1 cellular context compared by ENCODE assay signal in the genomic region with DNA sequence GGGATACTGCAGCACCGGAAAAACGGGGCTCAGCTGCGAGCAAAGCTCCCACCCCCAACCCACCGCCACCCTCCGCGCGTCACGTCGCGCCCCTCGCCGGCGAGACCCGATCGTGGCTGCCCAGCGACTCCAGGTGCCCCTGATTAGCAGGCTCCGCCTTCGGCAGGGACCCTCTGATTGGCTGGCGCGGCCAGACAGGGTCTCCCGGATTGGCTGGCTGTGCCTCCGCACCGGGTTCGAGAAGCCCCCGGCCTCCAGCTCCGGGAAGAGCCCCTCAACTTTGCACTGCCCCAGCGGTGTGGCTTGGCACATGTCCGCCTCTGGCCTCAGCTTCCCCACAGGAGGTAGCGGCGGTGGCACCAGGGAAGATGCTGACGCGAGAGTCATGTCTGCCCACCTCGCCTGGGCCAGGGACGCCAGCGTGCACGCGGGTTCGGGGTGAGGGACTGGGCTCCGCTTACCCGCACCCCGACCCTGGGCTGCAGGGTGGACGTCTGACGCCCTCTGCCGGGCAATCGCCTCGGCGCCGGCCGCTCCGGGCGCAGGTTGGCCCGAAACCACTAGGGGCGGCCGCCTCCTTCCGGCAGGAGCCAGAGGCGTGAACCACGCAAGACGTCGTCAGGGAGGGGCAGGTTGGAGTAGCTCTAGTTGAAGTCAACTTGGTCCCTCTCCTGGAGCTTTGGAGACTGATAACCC.
TF ChIP-seq lines count a peak whose summit lies in the region.

No MANE protein-coding gene starts in this region.

TF ChIP-seq in HepG2, 621 proteins besides CTCF, POLR2A, EP300 and RAD21 (continued from another document and continues in another):
- peak; percentile 67; the same call in 1 of the 2 replicates for TF ChIP-seq FOXK1 (CRISPR knock-in tag; IDR thresholded peaks at IDR 0.05; ENCODE audit: borderline replicate concordance, low read depth)
- peak; percentile 34; the same call in 1 of the 2 replicates for TF ChIP-seq MIXL1 (CRISPR knock-in tag; IDR thresholded peaks at IDR 0.05)
- TF ChIP-seq ZNF138 (CRISPR knock-in tag; IDR thresholded peaks at IDR 0.05; ENCODE audit: low read depth), result 0 out of 2 replicates have a peak, but pooled peaks have one; percentile 28
- peak; percentile 50 for TF ChIP-seq ZNF12 (CRISPR knock-in tag; IDR thresholded peaks at IDR 0.05)
- TF ChIP-seq ZNF235 (CRISPR knock-in tag; IDR thresholded peaks at IDR 0.05; ENCODE audit: borderline replicate concordance), result 0 out of 2 replicates have a peak, but pooled peaks have one; percentile 21
- TF ChIP-seq ZFP41 (CRISPR knock-in tag; IDR thresholded peaks at IDR 0.05; ENCODE audit: borderline replicate concordance), result no peak; the same call in 1 of the 2 replicates
- TF ChIP-seq ZNF780A (CRISPR knock-in tag; IDR thresholded peaks at IDR 0.05), result peak; percentile 85; the same call in 1 of the 2 replicates
- no peak for TF ChIP-seq FOSL1 (CRISPR knock-in tag; IDR thresholded peaks at IDR 0.05; ENCODE audit: borderline replicate concordance)
- TF ChIP-seq KAT8 (CRISPR knock-in tag; IDR thresholded peaks at IDR 0.05), result peak; percentile 70; the same call in 1 of the 2 replicates
- TF ChIP-seq ZBTB20 (CRISPR knock-in tag; IDR thresholded peaks at IDR 0.05; ENCODE audit: borderline replicate concordance, low read depth), result peak; percentile 78
- TF ChIP-seq NFYC (CRISPR knock-in tag; IDR thresholded peaks at IDR 0.05), result peak; percentile 76
- TF ChIP-seq ZNF546 (CRISPR knock-in tag; conservative IDR thresholded peaks at IDR 0.05), result no peak
- TF ChIP-seq AKAP8 (CRISPR knock-in tag; IDR thresholded peaks at IDR 0.05), result no peak; the same call in none of the 2 replicates
- TF ChIP-seq ZSCAN29 (CRISPR knock-in tag; conservative IDR thresholded peaks at IDR 0.05), result peak; percentile 67; the same call in 1 of the 2 replicates
- TF ChIP-seq, protein P1, sequence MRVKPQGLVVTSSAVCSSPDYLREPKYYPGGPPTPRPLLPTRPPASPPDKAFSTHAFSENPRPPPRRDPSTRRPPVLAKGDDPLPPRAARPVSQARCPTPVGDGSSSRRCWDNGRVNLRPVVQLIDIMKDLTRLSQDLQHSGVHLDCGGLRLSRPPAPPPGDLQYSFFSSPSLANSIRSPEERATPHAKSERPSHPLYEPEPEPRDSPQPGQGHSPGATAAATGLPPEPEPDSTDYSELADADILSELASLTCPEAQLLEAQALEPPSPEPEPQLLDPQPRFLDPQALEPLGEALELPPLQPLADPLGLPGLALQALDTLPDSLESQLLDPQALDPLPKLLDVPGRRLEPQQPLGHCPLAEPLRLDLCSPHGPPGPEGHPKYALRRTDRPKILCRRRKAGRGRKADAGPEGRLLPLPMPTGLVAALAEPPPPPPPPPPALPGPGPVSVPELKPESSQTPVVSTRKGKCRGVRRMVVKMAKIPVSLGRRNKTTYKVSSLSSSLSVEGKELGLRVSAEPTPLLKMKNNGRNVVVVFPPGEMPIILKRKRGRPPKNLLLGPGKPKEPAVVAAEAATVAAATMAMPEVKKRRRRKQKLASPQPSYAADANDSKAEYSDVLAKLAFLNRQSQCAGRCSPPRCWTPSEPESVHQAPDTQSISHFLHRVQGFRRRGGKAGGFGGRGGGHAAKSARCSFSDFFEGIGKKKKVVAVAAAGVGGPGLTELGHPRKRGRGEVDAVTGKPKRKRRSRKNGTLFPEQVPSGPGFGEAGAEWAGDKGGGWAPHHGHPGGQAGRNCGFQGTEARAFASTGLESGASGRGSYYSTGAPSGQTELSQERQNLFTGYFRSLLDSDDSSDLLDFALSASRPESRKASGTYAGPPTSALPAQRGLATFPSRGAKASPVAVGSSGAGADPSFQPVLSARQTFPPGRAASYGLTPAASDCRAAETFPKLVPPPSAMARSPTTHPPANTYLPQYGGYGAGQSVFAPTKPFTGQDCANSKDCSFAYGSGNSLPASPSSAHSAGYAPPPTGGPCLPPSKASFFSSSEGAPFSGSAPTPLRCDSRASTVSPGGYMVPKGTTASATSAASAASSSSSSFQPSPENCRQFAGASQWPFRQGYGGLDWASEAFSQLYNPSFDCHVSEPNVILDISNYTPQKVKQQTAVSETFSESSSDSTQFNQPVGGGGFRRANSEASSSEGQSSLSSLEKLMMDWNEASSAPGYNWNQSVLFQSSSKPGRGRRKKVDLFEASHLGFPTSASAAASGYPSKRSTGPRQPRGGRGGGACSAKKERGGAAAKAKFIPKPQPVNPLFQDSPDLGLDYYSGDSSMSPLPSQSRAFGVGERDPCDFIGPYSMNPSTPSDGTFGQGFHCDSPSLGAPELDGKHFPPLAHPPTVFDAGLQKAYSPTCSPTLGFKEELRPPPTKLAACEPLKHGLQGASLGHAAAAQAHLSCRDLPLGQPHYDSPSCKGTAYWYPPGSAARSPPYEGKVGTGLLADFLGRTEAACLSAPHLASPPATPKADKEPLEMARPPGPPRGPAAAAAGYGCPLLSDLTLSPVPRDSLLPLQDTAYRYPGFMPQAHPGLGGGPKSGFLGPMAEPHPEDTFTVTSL (CRISPR knock-in tag; IDR thresholded peaks at IDR 0.05; ENCODE audit: borderline replicate concordance), result no peak
- TF ChIP-seq TEF (CRISPR knock-in tag; IDR thresholded peaks at IDR 0.05), result peak; percentile 65; the same call in 1 of the 2 replicates
- peak; percentile 86; the same call in 1 of the 2 replicates for TF ChIP-seq NFATC3 (CRISPR knock-in tag; IDR thresholded peaks at IDR 0.05)
- peak; percentile 46; the same call in 1 of the 2 replicates for TF ChIP-seq GFI1 (CRISPR knock-in tag; IDR thresholded peaks at IDR 0.05; ENCODE audit: borderline replicate concordance)
- TF ChIP-seq, protein P2, sequence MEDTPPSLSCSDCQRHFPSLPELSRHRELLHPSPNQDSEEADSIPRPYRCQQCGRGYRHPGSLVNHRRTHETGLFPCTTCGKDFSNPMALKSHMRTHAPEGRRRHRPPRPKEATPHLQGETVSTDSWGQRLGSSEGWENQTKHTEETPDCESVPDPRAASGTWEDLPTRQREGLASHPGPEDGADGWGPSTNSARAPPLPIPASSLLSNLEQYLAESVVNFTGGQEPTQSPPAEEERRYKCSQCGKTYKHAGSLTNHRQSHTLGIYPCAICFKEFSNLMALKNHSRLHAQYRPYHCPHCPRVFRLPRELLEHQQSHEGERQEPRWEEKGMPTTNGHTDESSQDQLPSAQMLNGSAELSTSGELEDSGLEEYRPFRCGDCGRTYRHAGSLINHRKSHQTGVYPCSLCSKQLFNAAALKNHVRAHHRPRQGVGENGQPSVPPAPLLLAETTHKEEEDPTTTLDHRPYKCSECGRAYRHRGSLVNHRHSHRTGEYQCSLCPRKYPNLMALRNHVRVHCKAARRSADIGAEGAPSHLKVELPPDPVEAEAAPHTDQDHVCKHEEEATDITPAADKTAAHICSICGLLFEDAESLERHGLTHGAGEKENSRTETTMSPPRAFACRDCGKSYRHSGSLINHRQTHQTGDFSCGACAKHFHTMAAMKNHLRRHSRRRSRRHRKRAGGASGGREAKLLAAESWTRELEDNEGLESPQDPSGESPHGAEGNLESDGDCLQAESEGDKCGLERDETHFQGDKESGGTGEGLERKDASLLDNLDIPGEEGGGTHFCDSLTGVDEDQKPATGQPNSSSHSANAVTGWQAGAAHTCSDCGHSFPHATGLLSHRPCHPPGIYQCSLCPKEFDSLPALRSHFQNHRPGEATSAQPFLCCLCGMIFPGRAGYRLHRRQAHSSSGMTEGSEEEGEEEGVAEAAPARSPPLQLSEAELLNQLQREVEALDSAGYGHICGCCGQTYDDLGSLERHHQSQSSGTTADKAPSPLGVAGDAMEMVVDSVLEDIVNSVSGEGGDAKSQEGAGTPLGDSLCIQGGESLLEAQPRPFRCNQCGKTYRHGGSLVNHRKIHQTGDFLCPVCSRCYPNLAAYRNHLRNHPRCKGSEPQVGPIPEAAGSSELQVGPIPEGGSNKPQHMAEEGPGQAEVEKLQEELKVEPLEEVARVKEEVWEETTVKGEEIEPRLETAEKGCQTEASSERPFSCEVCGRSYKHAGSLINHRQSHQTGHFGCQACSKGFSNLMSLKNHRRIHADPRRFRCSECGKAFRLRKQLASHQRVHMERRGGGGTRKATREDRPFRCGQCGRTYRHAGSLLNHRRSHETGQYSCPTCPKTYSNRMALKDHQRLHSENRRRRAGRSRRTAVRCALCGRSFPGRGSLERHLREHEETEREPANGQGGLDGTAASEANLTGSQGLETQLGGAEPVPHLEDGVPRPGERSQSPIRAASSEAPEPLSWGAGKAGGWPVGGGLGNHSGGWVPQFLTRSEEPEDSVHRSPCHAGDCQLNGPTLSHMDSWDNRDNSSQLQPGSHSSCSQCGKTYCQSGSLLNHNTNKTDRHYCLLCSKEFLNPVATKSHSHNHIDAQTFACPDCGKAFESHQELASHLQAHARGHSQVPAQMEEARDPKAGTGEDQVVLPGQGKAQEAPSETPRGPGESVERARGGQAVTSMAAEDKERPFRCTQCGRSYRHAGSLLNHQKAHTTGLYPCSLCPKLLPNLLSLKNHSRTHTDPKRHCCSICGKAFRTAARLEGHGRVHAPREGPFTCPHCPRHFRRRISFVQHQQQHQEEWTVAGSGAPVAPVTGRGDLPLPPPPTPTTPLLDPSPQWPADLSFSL (CRISPR knock-in tag; IDR thresholded peaks at IDR 0.05), result 0 out of 2 replicates have a peak, but pooled peaks have one; percentile 43
- TF ChIP-seq SAP130 (CRISPR knock-in tag; IDR thresholded peaks at IDR 0.05; ENCODE audit: low read depth), result peak; percentile 82
- TF ChIP-seq ZNF274 (CRISPR knock-in tag; IDR thresholded peaks at IDR 0.05), result peak; percentile 90; the same call in 1 of the 2 replicates
- TF ChIP-seq ZIK1 (CRISPR knock-in tag; IDR thresholded peaks at IDR 0.05; ENCODE audit: borderline replicate concordance, low read depth), result peak; percentile 63; the same call in 1 of the 2 replicates
- 0 out of 2 replicates have a peak, but pooled peaks have one; percentile 29 for TF ChIP-seq ZNF816 (CRISPR knock-in tag; IDR thresholded peaks at IDR 0.05; ENCODE audit: borderline replicate concordance)
- TF ChIP-seq SCMH1 (CRISPR knock-in tag; IDR thresholded peaks at IDR 0.05; ENCODE audit: borderline replicate concordance), result no peak
- peak; percentile 50; the same call in 1 of the 2 replicates for TF ChIP-seq ZNF607 (CRISPR knock-in tag; IDR thresholded peaks at IDR 0.05; ENCODE audit: borderline replicate concordance)
- peak; percentile 29; the same call in 1 of the 2 replicates for TF ChIP-seq SMC3 (IDR thresholded peaks at IDR 0.05; ENCODE audit: low read length)
- TF ChIP-seq, protein P3, sequence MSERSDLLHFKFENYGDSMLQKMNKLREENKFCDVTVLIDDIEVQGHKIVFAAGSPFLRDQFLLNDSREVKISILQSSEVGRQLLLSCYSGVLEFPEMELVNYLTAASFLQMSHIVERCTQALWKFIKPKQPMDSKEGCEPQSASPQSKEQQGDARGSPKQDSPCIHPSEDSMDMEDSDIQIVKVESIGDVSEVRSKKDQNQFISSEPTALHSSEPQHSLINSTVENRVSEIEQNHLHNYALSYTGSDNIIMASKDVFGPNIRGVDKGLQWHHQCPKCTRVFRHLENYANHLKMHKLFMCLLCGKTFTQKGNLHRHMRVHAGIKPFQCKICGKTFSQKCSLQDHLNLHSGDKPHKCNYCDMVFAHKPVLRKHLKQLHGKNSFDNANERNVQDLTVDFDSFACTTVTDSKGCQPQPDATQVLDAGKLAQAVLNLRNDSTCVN (CRISPR knock-in tag; IDR thresholded peaks at IDR 0.05; ENCODE audit: borderline replicate concordance), result 0 out of 2 replicates have a peak, but pooled peaks have one; percentile 71
- TF ChIP-seq IKZF1 (IDR thresholded peaks at IDR 0.05), result no peak
- no peak for TF ChIP-seq MBNL3 (CRISPR knock-in tag; conservative IDR thresholded peaks at IDR 0.05)
- TF ChIP-seq DDIT3 (CRISPR knock-in tag; IDR thresholded peaks at IDR 0.05), result no peak
- 0 out of 2 replicates have a peak, but pooled peaks have one; percentile 56 for TF ChIP-seq KDM4B (CRISPR knock-in tag; IDR thresholded peaks at IDR 0.05)
- TF ChIP-seq CENPT (CRISPR knock-in tag; IDR thresholded peaks at IDR 0.05; ENCODE audit: low read depth), result peak; percentile 51; the same call in 1 of the 2 replicates
- peak; percentile 91 for TF ChIP-seq RBM39 (IDR thresholded peaks at IDR 0.05; ENCODE audit: low read depth, low read length, poor library complexity, severe bottlenecking)
- TF ChIP-seq ZNF232 (CRISPR knock-in tag; IDR thresholded peaks at IDR 0.05; ENCODE audit: borderline replicate concordance), result peak; percentile 89; the same call in 1 of the 2 replicates
- TF ChIP-seq ZNF563 (CRISPR knock-in tag; IDR thresholded peaks at IDR 0.05), result no peak; the same call in 1 of the 2 replicates
- peak; percentile 80; the same call in 1 of the 2 replicates for TF ChIP-seq MAF1 (CRISPR knock-in tag; IDR thresholded peaks at IDR 0.05; ENCODE audit: borderline replicate concordance)
- peak; percentile 56; the same call in 1 of the 2 replicates for TF ChIP-seq DNMT1 (CRISPR knock-in tag; IDR thresholded peaks at IDR 0.05)
- peak; percentile 23; the same call in 1 of the 2 replicates for TF ChIP-seq ZNF326 (CRISPR knock-in tag; IDR thresholded peaks at IDR 0.05; ENCODE audit: borderline replicate concordance)
- TF ChIP-seq MBD4 (IDR thresholded peaks at IDR 0.05; ENCODE audit: borderline replicate concordance, low read length), result no peak
- TF ChIP-seq ZNF543 (CRISPR knock-in tag; IDR thresholded peaks at IDR 0.05), result 0 out of 2 replicates have a peak, but pooled peaks have one; percentile 50
- no peak for TF ChIP-seq TARDBP (CRISPR knock-in tag; IDR thresholded peaks at IDR 0.05)
- TF ChIP-seq UBTF (CRISPR knock-in tag; IDR thresholded peaks at IDR 0.05), result peak; percentile 79
- TF ChIP-seq THAP11 (CRISPR knock-in tag; IDR thresholded peaks at IDR 0.05), result peak; percentile 48; the same call in 1 of the 2 replicates
